In the genomic region with DNA sequence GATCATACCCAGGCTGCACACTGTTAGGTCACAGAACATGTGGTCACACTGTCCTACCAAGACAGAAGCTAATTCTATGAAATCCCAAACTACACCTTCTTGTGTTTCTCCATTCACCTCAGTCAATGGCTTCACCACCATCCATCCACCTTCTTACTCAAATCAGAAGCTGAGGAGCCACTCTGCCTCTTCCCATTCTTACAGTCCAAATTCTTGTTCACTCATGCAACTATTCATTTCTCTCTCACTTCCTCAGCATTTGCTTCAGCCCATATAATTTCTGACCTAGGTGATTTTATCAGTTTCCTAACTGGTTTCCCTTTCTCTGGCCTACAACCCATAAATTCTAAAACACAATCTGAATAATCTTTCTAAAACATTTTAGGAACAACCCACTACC, we compare ENCODE assay signal across 17 cellular contexts.
A peak's percentile ranks its signal among the peaks of the same experiment; 100 is the strongest.
DNase-seq lines count a peak whose midpoint lies in the region; ATAC-seq, FAIRE-seq and TF ChIP-seq lines count a peak whose summit lies in the region.
"Had no signal": no experiment of that assay in that cellular context is flagged by ENCODE, and none has a peak within 500 bp of the region (broad histone marks: within the 10 kb centered on the region; RNA-seq: fewer than 3 reads in every experiment).

No MANE protein-coding gene starts in this region.

- CTCF ChIA-PET in CD8-positive, alpha-beta memory T cell (lab: Charles Lee): no interaction called here

- H3K27ac Mint-ChIP-seq in CD8-positive, alpha-beta memory T cell: no peak overlapping the region
- H3K27ac Mint-ChIP-seq: T-helper 2 cell treated with Interferon-gamma antibody and Interleukin-4, amounts not matched to agents 5 μg/mL and 100 μg/mL, for 36 hours had no signal

- H4K20me1 ChIP-seq in Loucy (ENCODE audit: insufficient read depth, low read length, poor library complexity, severe bottlenecking): no peaks in the 10 kb centered on the region
- H4K20me1 ChIP-seq: BLaER1 treated with 17β-estradiol and CSF1 and Interleukin-3, amounts not matched to agents 10 nM and 100 nM had no signal

- H2AFZ ChIP-seq in Loucy (ENCODE audit: low read length): no peak overlapping the region; the same call in 1 of the 2 replicates

- H3K36me3 Mint-ChIP-seq in CD8-positive, alpha-beta memory T cell: peaks cover 1 to 52% (median 4%) of the 10 kb centered on the region in 3 donors

- ATAC-seq in GM19351 (IDR thresholded peaks at IDR 0.05; ENCODE audit: unreplicated experiment) (peak; percentile 41), HG02981 (IDR thresholded peaks at IDR 0.05; ENCODE audit: unreplicated experiment) (peak; percentile 58), HG03135 (IDR thresholded peaks at IDR 0.05; ENCODE audit: unreplicated experiment) (no peak)
- ATAC-seq: A549, PC-3 had no signal

- H3K27ac ChIP-seq in CD8-positive, alpha-beta memory T cell (ENCODE audit: low read depth, low read length): no peak overlapping the region
- H3K27ac ChIP-seq: A549; BLaER1 treated with 17β-estradiol and CSF1 and Interleukin-3, amounts not matched to agents 10 nM and 100 nM; SJSA1 had no signal

- H3K4me1 ChIP-seq in Loucy (ENCODE audit: insufficient read depth, low read length, poor library complexity, severe bottlenecking): peaks cover 43% of the 10 kb centered on the region
- H3K4me1 ChIP-seq in CD8-positive, alpha-beta memory T cell (ENCODE audit: insufficient read depth, low read length): no peaks in the 10 kb centered on the region
- H3K4me1 ChIP-seq: A549, SJSA1 had no signal

- no peak overlapping the region for H3K4me3 Mint-ChIP-seq in CD8-positive, alpha-beta memory T cell
- H3K4me3 Mint-ChIP-seq: T-helper 2 cell treated with Interferon-gamma antibody and Interleukin-4, amounts not matched to agents 5 μg/mL and 100 μg/mL, for 36 hours had no signal

- peaks cover 0 to 5% (median 0%) of the 10 kb centered on the region in 5 donors for H3K9me3 Mint-ChIP-seq in CD8-positive, alpha-beta memory T cell

- peak; percentile 9 for FAIRE-seq in GM12891 (lab: Jason Lieb, UNC)
- FAIRE-seq: A549 had no signal

- TF ChIP-seq CTCF in Loucy (conservative IDR thresholded peaks at IDR 0.05; ENCODE audit: low read length): no peak

- TF ChIP-seq POLR2A in GM12891 (IDR thresholded peaks at IDR 0.05; ENCODE audit: low read depth, low read length): no peak

- H3K9ac ChIP-seq in Loucy (ENCODE audit: low read depth, low read length, poor library complexity, severe bottlenecking): no peak overlapping the region
- H3K9ac ChIP-seq: BLaER1 treated with 17β-estradiol and CSF1 and Interleukin-3, amounts not matched to agents 10 nM and 100 nM had no signal

- H3K9me3 ChIP-seq in Loucy (ENCODE audit: insufficient read depth, low read depth, low read length): no peaks in the 10 kb centered on the region
- H3K9me3 ChIP-seq in CD8-positive, alpha-beta memory T cell (ENCODE audit: low read length): no peaks in the 10 kb centered on the region
- H3K9me3 ChIP-seq: A549; BLaER1 treated with 17β-estradiol and CSF1 and Interleukin-3, amounts not matched to agents 10 nM and 100 nM; SJSA1 had no signal

- peak overlapping the region; percentile 11 for H3K4me2 ChIP-seq in Loucy (ENCODE audit: low read depth, low read length, poor library complexity, severe bottlenecking)
- H3K4me2 ChIP-seq: A549; BLaER1 treated with 17β-estradiol and CSF1 and Interleukin-3, amounts not matched to agents 10 nM and 100 nM had no signal

- POLR2A ChIA-PET in CD8-positive, alpha-beta memory T cell (lab: Charles Lee): no interaction called here

- no peaks in the 10 kb centered on the region for H3K27me3 Mint-ChIP-seq in CD8-positive, alpha-beta memory T cell

- no peaks in the 10 kb centered on the region for H3K27me3 ChIP-seq in Loucy (ENCODE audit: insufficient read depth, low read length, poor library complexity, severe bottlenecking)
- no peaks in the 10 kb centered on the region for H3K27me3 ChIP-seq in CD8-positive, alpha-beta memory T cell (ENCODE audit: insufficient read depth, low read length, poor library complexity, severe bottlenecking)
- H3K27me3 ChIP-seq: BLaER1 treated with 17β-estradiol and CSF1 and Interleukin-3, amounts not matched to agents 10 nM and 100 nM; SJSA1 had no signal

- H3K4me3 ChIP-seq in Loucy (ENCODE audit: low read length, poor library complexity, severe bottlenecking): no peak overlapping the region
- H3K4me3 ChIP-seq in CD8-positive, alpha-beta memory T cell (ENCODE audit: low read length): no peak overlapping the region
- H3K4me3 ChIP-seq: A549; BLaER1 treated with 17β-estradiol and CSF1 and Interleukin-3, amounts not matched to agents 10 nM and 100 nM; SJSA1 had no signal

- H3K4me1 Mint-ChIP-seq in CD8-positive, alpha-beta memory T cell: peaks cover 0 to 5% (median 0%) of the 10 kb centered on the region in 3 donors

- no peaks in the 10 kb centered on the region for H3K79me2 ChIP-seq in Loucy (ENCODE audit: insufficient read depth, low read length)

- DNase-seq in GM12891 (ENCODE audit: insufficient read length, low spot score): no peak
- no peak for DNase-seq in GM19240 (ENCODE audit: insufficient read length, low spot score)
- DNase-seq in CD8-positive, alpha-beta memory T cell: no peak
- DNase-seq in kidney glomerular epithelial cell (lab: John Stamatoyannopoulos, UW): no peak
- DNase-seq: MV-4-11, NCI-H1417, NCI-H1930, NCI-H69, PC-3 had no signal

- H3F3A ChIP-seq in Loucy (ENCODE audit: low read depth): no peaks in the 10 kb centered on the region

- H3K9me2 ChIP-seq in Loucy (replicated peaks; ENCODE audit: low read depth, low read length): no peaks in the 10 kb centered on the region

- no peaks in the 10 kb centered on the region for H3K36me3 ChIP-seq in Loucy (ENCODE audit: insufficient read depth, low read length)
- no peaks in the 10 kb centered on the region for H3K36me3 ChIP-seq in CD8-positive, alpha-beta memory T cell (ENCODE audit: insufficient read depth, low read length)
- H3K36me3 ChIP-seq: BLaER1 treated with 17β-estradiol and CSF1 and Interleukin-3, amounts not matched to agents 10 nM and 100 nM; SJSA1 had no signal

TF ChIP-seq in GM12891, 5 proteins besides CTCF, POLR2A, EP300 and RAD21:
- TF ChIP-seq TAF1 (IDR thresholded peaks at IDR 0.05; ENCODE audit: low read depth, low read length) (no peak), POU2F2 (IDR thresholded peaks at IDR 0.05; ENCODE audit: low read depth, low read length) (no peak), SPI1 (IDR thresholded peaks at IDR 0.05; ENCODE audit: low read depth, low read length) (peak; percentile 80), PAX5 (IDR thresholded peaks at IDR 0.05; ENCODE audit: insufficient read depth, low read length, severe bottlenecking) (no peak)
